In genomic region chr2:225378984-225379383, GRCh38 we compare ENCODE assay signal across 1 cellular context.
TF ChIP-seq lines count a peak whose summit lies in the region.

No MANE protein-coding gene starts in this region.

TF ChIP-seq in H1, 55 proteins besides CTCF, POLR2A, EP300 and RAD21:
- no peak for TF ChIP-seq ATF2 (IDR thresholded peaks at IDR 0.05; ENCODE audit: low read length)
- TF ChIP-seq TCF12 (IDR thresholded peaks at IDR 0.05; ENCODE audit: low read depth, low read length): peak; percentile 65; the same call in 1 of the 2 replicates
- TF ChIP-seq JUN (IDR thresholded peaks at IDR 0.05; ENCODE audit: low read depth, low read length): no peak
- peak; percentile 69; the same call in 1 of the 2 replicates for TF ChIP-seq TEAD4 (IDR thresholded peaks at IDR 0.05; ENCODE audit: low read depth, low read length)
- no peak for TF ChIP-seq CHD7 (IDR thresholded peaks at IDR 0.05; ENCODE audit: insufficient replicate concordance, low read length)
- no peak for TF ChIP-seq CEBPB (IDR thresholded peaks at IDR 0.05; ENCODE audit: low read depth, low read length)
- no peak for TF ChIP-seq EZH2 (IDR thresholded peaks at IDR 0.05; ENCODE audit: low read depth, low read length, severe bottlenecking)
- no peak for TF ChIP-seq TAF7 (optimal IDR thresholded peaks at IDR 0.05; ENCODE audit: borderline replicate concordance, low read depth, low read length)
- no peak for TF ChIP-seq CREB1 (IDR thresholded peaks at IDR 0.05)
- TF ChIP-seq TAF1 (IDR thresholded peaks at IDR 0.05; ENCODE audit: low read depth, low read length): no peak
